In the genomic region with DNA sequence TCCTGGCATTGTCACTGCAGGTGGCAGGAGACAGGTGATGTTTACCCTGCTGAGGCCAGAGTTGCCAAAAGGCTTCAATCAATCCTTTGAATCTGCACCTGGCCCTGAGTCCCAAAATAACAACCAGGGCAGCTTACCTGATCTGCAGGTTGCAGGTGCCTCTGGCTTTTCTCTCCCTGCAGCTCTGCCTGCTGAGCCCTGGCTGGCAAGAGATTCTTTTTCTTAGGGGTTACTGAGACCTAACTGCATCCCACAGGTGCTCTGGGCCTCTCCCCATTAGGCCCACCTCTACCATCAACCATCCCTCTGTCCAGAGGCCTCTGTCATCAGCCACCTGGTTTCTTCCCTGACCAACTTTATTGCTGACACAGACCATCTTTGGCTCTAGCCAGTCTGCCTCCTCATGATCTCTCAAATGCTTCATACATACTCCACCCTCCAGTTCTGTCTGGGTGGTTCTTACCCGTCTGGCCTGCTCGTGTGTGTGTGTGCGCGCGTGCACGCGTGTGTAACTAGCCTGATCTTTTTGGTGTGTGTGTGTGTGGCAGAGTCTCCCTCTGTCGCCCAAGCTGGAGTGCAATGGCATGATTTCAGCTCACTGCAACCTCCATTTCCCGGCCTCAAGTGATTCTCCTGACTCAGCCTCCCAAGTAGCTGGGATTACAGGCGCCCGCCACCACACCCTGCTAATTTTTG, we compare ENCODE assay signal across 9 cellular contexts. TPM values are rescaled to one million over a fixed set of nuclear protein-coding genes. Genes with fewer than 3 reads are reported as not detected.
DNase-seq lines count a peak whose midpoint lies in the region; ATAC-seq and TF ChIP-seq lines count a peak whose summit lies in the region.
"Had no signal": no experiment of that assay in that cellular context is flagged by ENCODE, and none has a peak within 500 bp of the region (broad histone marks: within the 10 kb centered on the region; RNA-seq: fewer than 3 reads in every experiment).

No MANE protein-coding gene starts in this region.

- peak overlapping the region in 5 of 8 donors; percentile 9 to 71 (median 37) for H3K4me3 Mint-ChIP-seq in CD4-positive, alpha-beta memory T cell
- H3K4me3 Mint-ChIP-seq in activated CD4-positive, alpha-beta memory T cell treated with anti-CD3 and anti-CD28 coated beads for 36 hours = no peak overlapping the region

- no peak overlapping the region for H3K4me3 ChIP-seq in CD4-positive, alpha-beta memory T cell (ENCODE audit: low read length in 2 of 2)
- H3K4me3 ChIP-seq in muscle layer of duodenum (ENCODE audit: low read depth in 1 of 2, low read length in 2 of 2) = no peak overlapping the region
- no peak overlapping the region for H3K4me3 ChIP-seq in HAP-1
- H3K4me3 ChIP-seq in osteoblast (ENCODE audit: insufficient read depth, low read length) = no peak overlapping the region
- H3K4me3 ChIP-seq: ovary had no signal

- no peaks in the 10 kb centered on the region for H3K27me3 Mint-ChIP-seq in CD4-positive, alpha-beta memory T cell
- no peaks in the 10 kb centered on the region for H3K27me3 Mint-ChIP-seq in activated CD4-positive, alpha-beta memory T cell treated with anti-CD3 and anti-CD28 coated beads for 36 hours

- no peak overlapping the region for H2AFZ ChIP-seq in osteoblast (ENCODE audit: low read length)

- in situ Hi-C loops in HAP-1 (cut with MboI; ENCODE audit: low sequenced_read_pairs) = no loop called here

- no peak overlapping the region for H3K27ac ChIP-seq in CD4-positive, alpha-beta memory T cell (ENCODE audit: low read depth, low read length)
- peak overlapping the region; percentile 21 for H3K27ac ChIP-seq in muscle layer of duodenum (ENCODE audit: low read length)
- no peak overlapping the region for H3K27ac ChIP-seq in osteoblast (ENCODE audit: low read depth, low read length)
- H3K27ac ChIP-seq: ovary had no signal

- peak overlapping the region; percentile 52 to 93 (median 81) for H3K27ac Mint-ChIP-seq in CD4-positive, alpha-beta memory T cell
- H3K27ac Mint-ChIP-seq in activated CD4-positive, alpha-beta memory T cell treated with anti-CD3 and anti-CD28 coated beads for 36 hours = peak overlapping the region; percentile 28

- H3K4me1 Mint-ChIP-seq in CD4-positive, alpha-beta memory T cell = peaks cover 59 to 91% (median 73%) of the 10 kb centered on the region in 4 donors
- H3K4me1 Mint-ChIP-seq in activated CD4-positive, alpha-beta memory T cell treated with anti-CD3 and anti-CD28 coated beads for 36 hours (ENCODE audit: low read depth) = peaks cover 85% of the 10 kb centered on the region

- H3K9me3 Mint-ChIP-seq in CD4-positive, alpha-beta memory T cell = no peaks in the 10 kb centered on the region
- no peaks in the 10 kb centered on the region for H3K9me3 Mint-ChIP-seq in activated CD4-positive, alpha-beta memory T cell treated with anti-CD3 and anti-CD28 coated beads for 36 hours

- ATAC-seq in GM21528 (IDR thresholded peaks at IDR 0.05; ENCODE audit: low FRiP score, unreplicated experiment) (no peak), GM18498 (IDR thresholded peaks at IDR 0.05; ENCODE audit: unreplicated experiment) (no peak)

- no peak for TF ChIP-seq CTCF in osteoblast (IDR thresholded peaks at IDR 0.05; ENCODE audit: extremely low read depth, low read depth, low read length)

- peaks cover 43% of the 10 kb centered on the region for H3K36me3 ChIP-seq in CD4-positive, alpha-beta memory T cell (ENCODE audit: insufficient read depth, low read length)
- H3K36me3 ChIP-seq in muscle layer of duodenum (ENCODE audit: control insufficient read depth in 1 of 2, insufficient read depth in 2 of 2, low read length in 2 of 2) = peaks cover 19 to 23% of the 10 kb centered on the region in 2 donors
- peaks cover 45% of the 10 kb centered on the region for H3K36me3 ChIP-seq in HAP-1 (replicated peaks)
- peaks cover 57% of the 10 kb centered on the region for H3K36me3 ChIP-seq in osteoblast (ENCODE audit: insufficient read depth, low read length)
- H3K36me3 ChIP-seq: ovary had no signal

- CTCF ChIA-PET in CD4-positive, alpha-beta memory T cell (lab: Charles Lee; ENCODE audit: partially characterized antibody) = interaction anchor here (1.4 to 7.5 kb wide), 2 partner anchors 15 to 47 kb away, joined by 8 to 33 read pairs; no protein-coding TSS in a partner anchor
- CTCF ChIA-PET in activated CD4-positive, alpha-beta memory T cell treated with anti-CD3 and anti-CD28 coated beads for 36 hours (lab: Charles Lee) = interaction anchor here (1.6 kb wide), 1 partner anchor 13 kb away, joined by 5 read pairs; the partner anchor contains the start of gene BCL2L1

- POLR2A ChIA-PET in CD4-positive, alpha-beta memory T cell (lab: Charles Lee; ENCODE audit: partially characterized antibody) = no interaction called here
- POLR2A ChIA-PET in activated CD4-positive, alpha-beta memory T cell treated with anti-CD3 and anti-CD28 coated beads for 36 hours (lab: Charles Lee) = interaction anchor here (1.0 kb wide), 2 partner anchors 8 to 15 kb away, joined by 3 read pairs; no protein-coding TSS in a partner anchor

- H3K79me2 ChIP-seq in osteoblast (ENCODE audit: insufficient read depth, low read length) = peaks cover 91% of the 10 kb centered on the region

- H3K9me3 ChIP-seq in CD4-positive, alpha-beta memory T cell (ENCODE audit: control insufficient read depth in 1 of 2, low read length in 2 of 2) = no peaks in the 10 kb centered on the region
- no peaks in the 10 kb centered on the region for H3K9me3 ChIP-seq in muscle layer of duodenum (ENCODE audit: control insufficient read depth in 1 of 2, low read length in 2 of 2)
- no peaks in the 10 kb centered on the region for H3K9me3 ChIP-seq in HAP-1
- H3K9me3 ChIP-seq in osteoblast (ENCODE audit: low read depth, low read length) = no peaks in the 10 kb centered on the region
- H3K9me3 ChIP-seq: ovary had no signal

- intact Hi-C loops in CD4-positive, alpha-beta memory T cell (cut with micrococcal nuclease) = no loop called here
- intact Hi-C loops in activated CD4-positive, alpha-beta memory T cell treated with anti-CD3 and anti-CD28 coated beads for 36 hours (cut with micrococcal nuclease) = no loop called here

- DNase-seq in CD4-positive, alpha-beta memory T cell = no peak
- peak; percentile 98 for DNase-seq in NCI-H1105 treated with DMSO at 0.1 percent for 48 hours (lab: John Stamatoyannopoulos, UW)
- no peak for DNase-seq in activated CD4-positive, alpha-beta memory T cell treated with anti-CD3 and anti-CD28 coated beads for 36 hours
- no peak for DNase-seq in HAP-1 (ENCODE audit: low spot score in 2 of 2)
- DNase-seq in osteoblast (ENCODE audit: insufficient read length, low spot score, missing footprints) = no peak
- DNase-seq: ovary had no signal

- no peaks in the 10 kb centered on the region for H3K27me3 ChIP-seq in CD4-positive, alpha-beta memory T cell (ENCODE audit: insufficient read depth, low read length)
- H3K27me3 ChIP-seq in muscle layer of duodenum (ENCODE audit: low read depth, low read length) = no peaks in the 10 kb centered on the region
- no peaks in the 10 kb centered on the region for H3K27me3 ChIP-seq in HAP-1 (ENCODE audit: low read depth)
- H3K27me3 ChIP-seq in osteoblast (ENCODE audit: insufficient read depth, low read length) = no peaks in the 10 kb centered on the region
- H3K27me3 ChIP-seq: ovary had no signal

- peaks cover 81% of the 10 kb centered on the region for H3K4me1 ChIP-seq in CD4-positive, alpha-beta memory T cell (ENCODE audit: insufficient read depth, low read length)
- H3K4me1 ChIP-seq in muscle layer of duodenum (ENCODE audit: control insufficient read depth in 1 of 2, insufficient read depth in 2 of 2, low read length in 2 of 2) (peaks cover 46 to 48% of the 10 kb centered on the region in 2 donors), HAP-1 (peaks cover 28% of the 10 kb centered on the region), osteoblast (ENCODE audit: insufficient read depth, low read length) (peaks cover 45% of the 10 kb centered on the region)

- H4K20me1 ChIP-seq in osteoblast (ENCODE audit: insufficient read depth, low read length) = peaks cover 3% of the 10 kb centered on the region

- H3K36me3 Mint-ChIP-seq in CD4-positive, alpha-beta memory T cell = peaks cover 50 to 71% of the 10 kb centered on the region in 2 donors
- H3K36me3 Mint-ChIP-seq in activated CD4-positive, alpha-beta memory T cell treated with anti-CD3 and anti-CD28 coated beads for 36 hours = peaks cover 73% of the 10 kb centered on the region

- no peak overlapping the region for H3K4me2 ChIP-seq in osteoblast (ENCODE audit: insufficient read depth, low read length)

RNA-seq across cellular contexts. Expression of gene BCL2L1, which starts 13.7 kb away (rescaled TPM):
- total RNA-seq in CD4-positive, alpha-beta memory T cell = 10 to 100 TPM; 20.3 to 20.8 TPM
- polyA plus RNA-seq in CD4-positive, alpha-beta memory T cell = 10 to 100 TPM; 22.8 to 26.1 TPM
- 100 to 1,000 TPM; 126 to 129 TPM for total RNA-seq in activated CD4-positive, alpha-beta memory T cell treated with anti-CD3 and anti-CD28 coated beads for 36 hours
- 127 and 136 TPM in 2 replicates for total RNA-seq in osteoblast

RNA-seq across cellular contexts. Expression of gene TPX2, which starts 30.1 kb away (rescaled TPM):
- total RNA-seq in CD4-positive, alpha-beta memory T cell = under 1 TPM; 0.30 to 0.44 TPM
- polyA plus RNA-seq in CD4-positive, alpha-beta memory T cell = under 1 TPM; 0.76 to 0.85 TPM
- total RNA-seq in activated CD4-positive, alpha-beta memory T cell treated with anti-CD3 and anti-CD28 coated beads for 36 hours = 100 to 1,000 TPM; 149 TPM
- 16.2 and 18.5 TPM in 2 replicates for total RNA-seq in osteoblast

Comparison
In these comparisons a context has a peak if more than half of its experiments do, and no peak if none do; other contexts are left out.
1. RNA of gene TPX2, which starts 30.1 kb away (total RNA-seq): 149 TPM in activated CD4-positive, alpha-beta memory T cell treated with anti-CD3 and anti-CD28 coated beads for 36 hours and 16.2 to 18.5 TPM in osteoblast; 0.30 to 0.44 TPM in CD4-positive, alpha-beta memory T cell; every median in the first group is over 10 times any median in the second.